Comparison of ENCODE assay signal across 31 cellular contexts in the genomic region with DNA sequence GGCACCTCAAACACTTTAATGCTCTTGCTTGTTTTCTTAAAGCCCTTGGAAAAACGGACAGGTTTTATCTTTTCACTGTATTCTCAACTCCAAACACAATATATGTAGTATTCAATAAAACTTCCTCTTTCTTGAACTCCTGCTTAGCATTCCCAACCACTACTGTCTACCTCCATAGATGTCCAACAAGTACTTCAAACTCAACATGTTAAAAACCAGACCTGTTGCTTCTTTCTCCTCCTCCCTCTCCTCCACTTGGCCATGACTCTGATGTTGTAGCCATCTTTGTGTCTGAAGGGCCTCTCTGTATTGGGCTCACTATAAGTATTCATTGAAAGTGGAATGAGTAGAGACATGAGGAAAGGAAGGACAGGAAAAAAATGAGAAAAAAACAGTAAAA. TPM values are rescaled to one million over a fixed set of nuclear protein-coding genes. Genes with fewer than 3 reads are reported as not detected.
"Had no signal": no experiment of that assay in that cellular context is flagged by ENCODE, and none has a peak within 500 bp of the region (broad histone marks: within the 10 kb centered on the region; RNA-seq: fewer than 3 reads in every experiment).

No MANE protein-coding gene starts in this region.

- H3K27ac Mint-ChIP-seq: naive thymus-derived CD8-positive, alpha-beta T cell; natural killer cell treated with Interleukin-12 subunit alpha and Interleukin-12 subunit beta and Interleukin-15 and Interleukin-18, amount 100 ng/mL, for 72 hours; nephron progenitor cell; progenitor cell of endocrine pancreas; stimulated activated effector memory CD8-positive, alpha-beta T cell treated with anti-CD3 and anti-CD28 coated beads, Interleukin-12 subunit alpha, Interleukin-12 subunit beta, amount 100 ng/mL, for 72 hours; stimulated activated naive B cell treated with anti-CD40 and anti-IgM and Interleukin-4, amounts not matched to agents 10 μg/mL and 1 μg/mL and 100 μg/mL, for 72 hours; stimulated activated naive CD8-positive, alpha-beta T cell treated with anti-CD3 and anti-CD28 coated beads, Interleukin-15, Interleukin-2, amounts not matched to agents 100 ng/mL and 50 ng/mL, for 24 hours had no signal

- H3K79me2 ChIP-seq: parathyroid adenoma had no signal

- H3K9ac ChIP-seq: parathyroid adenoma had no signal

- H3K27me3 ChIP-seq: neutrophil, ovary, right lobe of liver, sigmoid colon, stomach, suprapubic skin, testis, tibial nerve, upper lobe of left lung, vagina had no signal

- H2AFZ ChIP-seq: parathyroid adenoma had no signal

- DNase-seq: naive thymus-derived CD8-positive, alpha-beta T cell; nephron progenitor cell; nucleus accumbens; ovary; posterior cingulate gyrus; psoas muscle; right cardiac atrium; right lobe of liver; sigmoid colon; small intestine; stimulated activated CD4-positive, alpha-beta T cell treated with anti-CD3 and anti-CD28 coated beads, Interleukin-15, amount 100 ng/mL, for 24 hours; stimulated activated CD4-positive, alpha-beta T cell treated with anti-CD3 and anti-CD28 coated beads, Interleukin-2, amount 100 ng/mL, for 24 hours; stimulated activated CD4-positive, alpha-beta T cell treated with anti-CD3 and anti-CD28 coated beads, Interleukin-2, amount 100 ng/mL, for 48 hours; stimulated activated CD4-positive, alpha-beta T cell treated with anti-CD3 and anti-CD28 coated beads, Interleukin-4, amount 100 ng/mL, for 24 hours; stimulated activated naive B cell treated with anti-CD40 and anti-IgM and Interleukin-4, amounts not matched to agents 10 μg/mL and 1 μg/mL and 100 μg/mL, for 72 hours; stimulated activated naive CD4-positive, alpha-beta T cell treated with Interleukin-2 at 50 U/mL for 16 hours; stomach; testis; trophoblast cell; upper lobe of left lung had no signal

- FAIRE-seq: small intestine, urothelium cell line had no signal

- H3K36me3 ChIP-seq: neutrophil, ovary, right lobe of liver, sigmoid colon, stomach, suprapubic skin, tibial nerve, upper lobe of left lung, vagina had no signal

- H3K4me1 Mint-ChIP-seq: naive thymus-derived CD8-positive, alpha-beta T cell; nephron progenitor cell; neural crest cell; stimulated activated naive B cell treated with anti-CD40 and anti-IgM and Interleukin-4, amounts not matched to agents 10 μg/mL and 1 μg/mL and 100 μg/mL, for 72 hours had no signal

- H3K9me3 Mint-ChIP-seq: naive thymus-derived CD8-positive, alpha-beta T cell; natural killer cell treated with Interleukin-12 subunit alpha and Interleukin-12 subunit beta and Interleukin-15 and Interleukin-18, amount 100 ng/mL, for 72 hours; neural crest cell; stimulated activated effector memory CD8-positive, alpha-beta T cell treated with anti-CD3 and anti-CD28 coated beads, Interleukin-12 subunit alpha, Interleukin-12 subunit beta, amount 100 ng/mL, for 72 hours; stimulated activated naive B cell treated with anti-CD40 and anti-IgM and Interleukin-4, amounts not matched to agents 10 μg/mL and 1 μg/mL and 100 μg/mL, for 72 hours had no signal

- H3K27me3 Mint-ChIP-seq: stimulated activated naive B cell treated with anti-CD40 and anti-IgM and Interleukin-4, amounts not matched to agents 10 μg/mL and 1 μg/mL and 100 μg/mL, for 72 hours had no signal

- H3K9me3 ChIP-seq: neutrophil, ovary, psoas muscle, right lobe of liver, sigmoid colon, suprapubic skin, testis, vagina had no signal

- H3K27ac ChIP-seq: neutrophil, ovary, parathyroid adenoma, psoas muscle, right lobe of liver, sigmoid colon, stomach, suprapubic skin, testis, tibial nerve, upper lobe of left lung, vagina had no signal

- H3K4me3 ChIP-seq: ovary, psoas muscle, right lobe of liver, sigmoid colon, stomach, suprapubic skin, testis, tibial nerve, upper lobe of left lung, vagina had no signal

- H3K4me3 Mint-ChIP-seq: naive thymus-derived CD8-positive, alpha-beta T cell; natural killer cell treated with Interleukin-12 subunit alpha and Interleukin-12 subunit beta and Interleukin-15 and Interleukin-18, amount 100 ng/mL, for 72 hours; nephron progenitor cell; neural crest cell; stimulated activated effector memory CD8-positive, alpha-beta T cell treated with anti-CD3 and anti-CD28 coated beads, Interleukin-12 subunit alpha, Interleukin-12 subunit beta, amount 100 ng/mL, for 72 hours; stimulated activated naive B cell treated with anti-CD40 and anti-IgM and Interleukin-4, amounts not matched to agents 10 μg/mL and 1 μg/mL and 100 μg/mL, for 72 hours; stimulated activated naive CD8-positive, alpha-beta T cell treated with anti-CD3 and anti-CD28 coated beads, Interleukin-15, Interleukin-2, amounts not matched to agents 100 ng/mL and 50 ng/mL, for 24 hours had no signal

- H3K36me3 Mint-ChIP-seq: natural killer cell treated with Interleukin-12 subunit alpha and Interleukin-12 subunit beta and Interleukin-15 and Interleukin-18, amount 100 ng/mL, for 72 hours; stimulated activated effector memory CD8-positive, alpha-beta T cell treated with anti-CD3 and anti-CD28 coated beads, Interleukin-12 subunit alpha, Interleukin-12 subunit beta, amount 100 ng/mL, for 72 hours; stimulated activated naive B cell treated with anti-CD40 and anti-IgM and Interleukin-4, amounts not matched to agents 10 μg/mL and 1 μg/mL and 100 μg/mL, for 72 hours had no signal

- ATAC-seq: naive thymus-derived CD8-positive, alpha-beta T cell; natural killer cell treated with Interleukin-12 subunit alpha and Interleukin-12 subunit beta and Interleukin-15 and Interleukin-18, amount 100 ng/mL, for 72 hours; psoas muscle; right cardiac atrium; right lobe of liver; stimulated activated effector memory CD8-positive, alpha-beta T cell treated with anti-CD3 and anti-CD28 coated beads, Interleukin-12 subunit alpha, Interleukin-12 subunit beta, amount 100 ng/mL, for 72 hours; stimulated activated naive B cell treated with anti-CD40 and anti-IgM and Interleukin-4, amounts not matched to agents 10 μg/mL and 1 μg/mL and 100 μg/mL, for 72 hours had no signal

- H3K4me1 ChIP-seq: parathyroid adenoma, psoas muscle, sigmoid colon, stomach, suprapubic skin, testis, tibial nerve, upper lobe of left lung, vagina had no signal

RNA-seq across cellular contexts. Expression of gene COL17A1, which starts 16.2 kb away (rescaled TPM):
- total RNA-seq: naive thymus-derived CD8-positive, alpha-beta T cell; natural killer cell treated with Interleukin-12 subunit alpha and Interleukin-12 subunit beta and Interleukin-15 and Interleukin-18, amount 100 ng/mL, for 72 hours; neural crest cell; sigmoid colon had no signal
- polyA plus RNA-seq: naive thymus-derived CD8-positive, alpha-beta T cell had no signal
